Comparison of ENCODE assay signal across 10 cellular contexts in the genomic region with DNA sequence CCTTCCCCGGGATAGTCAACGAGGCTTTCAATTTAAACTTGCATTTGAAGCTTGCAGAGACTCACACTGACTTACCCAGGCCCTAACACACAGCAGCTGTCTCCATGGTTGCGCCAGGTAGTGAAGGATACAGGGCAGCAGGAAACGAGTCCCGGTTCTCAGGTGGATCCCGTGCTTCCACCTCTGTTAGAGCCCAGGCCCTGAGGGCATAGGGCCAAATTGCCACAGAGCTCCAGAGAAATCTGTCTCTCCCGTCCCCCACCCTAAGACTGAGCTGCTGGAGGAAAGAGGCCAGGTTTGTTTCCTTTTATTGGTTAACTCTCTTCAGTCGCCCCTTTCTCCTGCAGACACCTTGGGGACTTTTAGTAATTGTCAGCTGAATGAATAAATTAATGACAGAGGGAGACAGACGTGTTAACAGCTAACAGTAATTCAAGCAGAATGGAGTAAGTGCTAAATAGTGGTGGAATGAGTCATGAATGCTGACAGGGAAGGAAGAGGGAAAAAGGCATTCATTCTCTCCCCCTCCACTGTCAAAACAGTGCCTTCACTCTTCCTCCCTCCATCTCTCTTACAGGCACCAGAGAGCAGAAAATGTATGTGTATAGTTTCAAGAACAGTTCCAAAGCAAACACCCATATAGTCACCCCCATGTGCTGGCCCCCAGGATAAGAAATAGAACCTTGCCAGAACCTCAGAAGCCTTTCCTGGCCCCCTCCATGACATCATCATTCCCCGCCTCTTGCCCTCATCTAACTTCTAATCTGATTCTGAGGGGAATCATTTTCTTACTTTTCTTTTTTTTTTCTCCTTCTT. TPM values are rescaled to one million over a fixed set of nuclear protein-coding genes. Genes with fewer than 3 reads are reported as not detected.
DNase-seq lines count a peak whose midpoint lies in the region; ATAC-seq, FAIRE-seq and TF ChIP-seq lines count a peak whose summit lies in the region.
"Had no signal": no experiment of that assay in that cellular context is flagged by ENCODE, and none has a peak within 500 bp of the region (broad histone marks: within the 10 kb centered on the region; RNA-seq: fewer than 3 reads in every experiment).

No MANE protein-coding gene starts in this region.

- H3K4me3 ChIP-seq in HUES6 (ENCODE audit: low read depth, low read length) (peak overlapping the region; percentile 2; the same call in 1 of the 2 replicates), bronchial epithelial cell (ENCODE audit: low read depth, low read length) (no peak overlapping the region), mesenchymal stem cell (ENCODE audit: insufficient read depth in 1 of 2, low read depth in 1 of 2, low read length in 2 of 2) (no peak overlapping the region)
- no peak overlapping the region for H3K4me3 ChIP-seq in CD8-positive, alpha-beta T cell (ENCODE audit: low read depth, low read length)

- H3K4me1 Mint-ChIP-seq in CD8-positive, alpha-beta T cell (ENCODE audit: low read depth), result no peaks in the 10 kb centered on the region
- H3K4me1 Mint-ChIP-seq: activated naive CD8-positive, alpha-beta T cell treated with anti-CD3 and anti-CD28 coated beads, Interleukin-2, amount 10 ng/mL, durations not matched to agents 7 days and 5 days had no signal

- H3K4me2 ChIP-seq in mesenchymal stem cell (ENCODE audit: low read length, poor library complexity, severe bottlenecking), result peak overlapping the region; percentile 59

- ATAC-seq in GM19023 (IDR thresholded peaks at IDR 0.05; ENCODE audit: unreplicated experiment) (no peak), HG02973 (IDR thresholded peaks at IDR 0.05; ENCODE audit: unreplicated experiment) (no peak)
- no peak for ATAC-seq in CD8-positive, alpha-beta T cell

- CTCF ChIA-PET in CD8-positive, alpha-beta T cell (lab: Charles Lee), result no interaction called here

- H3K27me3 ChIP-seq in HUES6 (ENCODE audit: control insufficient read depth, insufficient read depth, low read length) (no peaks in the 10 kb centered on the region), bronchial epithelial cell (ENCODE audit: control insufficient read depth, insufficient read depth, low read length) (no peaks in the 10 kb centered on the region), mesenchymal stem cell (ENCODE audit: control insufficient read depth in 1 of 2, insufficient read depth in 1 of 2, low read length in 2 of 2) (no peaks in the 10 kb centered on the region)
- no peaks in the 10 kb centered on the region for H3K27me3 ChIP-seq in CD8-positive, alpha-beta T cell (ENCODE audit: insufficient read depth, low read length)

- no peak overlapping the region for H4K91ac ChIP-seq in mesenchymal stem cell (ENCODE audit: low read length)

- H3K9me3 ChIP-seq in HUES6 (ENCODE audit: control insufficient read depth, insufficient read depth, low read depth, low read length) (no peaks in the 10 kb centered on the region), mesenchymal stem cell (ENCODE audit: control insufficient read depth, low read length) (no peaks in the 10 kb centered on the region)
- H3K9me3 ChIP-seq in CD8-positive, alpha-beta T cell (ENCODE audit: low read length), result no peaks in the 10 kb centered on the region

- peak overlapping the region; percentile 32 to 46 for H3K4ac ChIP-seq in mesenchymal stem cell (ENCODE audit: low read depth in 1 of 2, low read length in 2 of 2)

- H2BK12ac ChIP-seq in mesenchymal stem cell (ENCODE audit: low read length in 2 of 2), result peak overlapping the region; percentile 43 to 91

- H3K9ac ChIP-seq in HUES6 (ENCODE audit: low read length), result peak overlapping the region; percentile 71
- peak overlapping the region; percentile 44 for H3K9ac ChIP-seq in mesenchymal stem cell (ENCODE audit: low read length)

- no peaks in the 10 kb centered on the region for H3K9me3 Mint-ChIP-seq in CD8-positive, alpha-beta T cell
- H3K9me3 Mint-ChIP-seq: activated naive CD8-positive, alpha-beta T cell treated with anti-CD3 and anti-CD28 coated beads, Interleukin-2, amount 10 ng/mL, durations not matched to agents 7 days and 5 days had no signal

- H3K23ac ChIP-seq in mesenchymal stem cell (ENCODE audit: low read length in 2 of 2), result no peak overlapping the region

- no peaks in the 10 kb centered on the region for H3K36me3 ChIP-seq in HUES6 (ENCODE audit: control insufficient read depth, insufficient read depth, low read length)
- no peaks in the 10 kb centered on the region for H3K36me3 ChIP-seq in bronchial epithelial cell (ENCODE audit: control insufficient read depth, insufficient read depth, low read length)
- H3K36me3 ChIP-seq in mesenchymal stem cell (ENCODE audit: control insufficient read depth in 1 of 2, insufficient read depth in 2 of 2, low read depth in 1 of 2, low read length in 2 of 2), result no peaks in the 10 kb centered on the region
- H3K36me3 ChIP-seq in CD8-positive, alpha-beta T cell (ENCODE audit: insufficient read depth, low read length), result no peaks in the 10 kb centered on the region

- peaks cover 29% of the 10 kb centered on the region for H3K4me1 ChIP-seq in HUES6 (ENCODE audit: control insufficient read depth, insufficient read depth, low read length)
- H3K4me1 ChIP-seq in mesenchymal stem cell (ENCODE audit: control insufficient read depth, insufficient read depth, low read depth, low read length), result peaks cover 23% of the 10 kb centered on the region
- H3K4me1 ChIP-seq in CD8-positive, alpha-beta T cell (ENCODE audit: insufficient read depth, low read length), result no peaks in the 10 kb centered on the region

- no peak for TF ChIP-seq CTCF in bronchial epithelial cell (IDR thresholded peaks at IDR 0.05; ENCODE audit: insufficient read depth, low read length, severe bottlenecking)
- no peak for TF ChIP-seq CTCF in CD8-positive, alpha-beta T cell (IDR thresholded peaks at IDR 0.05)

- no peak for FAIRE-seq in bronchial epithelial cell (lab: Jason Lieb, UNC)
- FAIRE-seq: GM12892 had no signal

- H3K36me3 Mint-ChIP-seq in CD8-positive, alpha-beta T cell, result no peaks in the 10 kb centered on the region
- H3K36me3 Mint-ChIP-seq: activated naive CD8-positive, alpha-beta T cell treated with anti-CD3 and anti-CD28 coated beads, Interleukin-2, amount 10 ng/mL, durations not matched to agents 7 days and 5 days had no signal

- H3K27ac ChIP-seq in HUES6 (ENCODE audit: low read depth, low read length), result peak overlapping the region; percentile 65; the same call in 1 of the 2 replicates
- peak overlapping the region; percentile 92 for H3K27ac ChIP-seq in mesenchymal stem cell (ENCODE audit: low read length, poor library complexity, severe bottlenecking)
- H3K27ac ChIP-seq in CD8-positive, alpha-beta T cell (ENCODE audit: low read depth, low read length), result no peak overlapping the region

- H2BK120ac ChIP-seq in mesenchymal stem cell (ENCODE audit: low read depth, low read length), result no peak overlapping the region

- no peak overlapping the region for H3K14ac ChIP-seq in mesenchymal stem cell (ENCODE audit: low read length in 2 of 2)

- no peaks in the 10 kb centered on the region for H3K79me1 ChIP-seq in mesenchymal stem cell (replicated peaks; ENCODE audit: low read length, poor library complexity, severe bottlenecking)

- H2AFZ ChIP-seq in mesenchymal stem cell (ENCODE audit: low read depth, low read length), result no peak overlapping the region

- DNase-seq in Ammon's horn (ENCODE audit: low spot score) (peak; percentile 50), bronchial epithelial cell (ENCODE audit: low read depth) (peak; percentile 91), mesenchymal stem cell (peak; percentile 91), NCI-H187 (lab: John Stamatoyannopoulos, UW) (no peak)
- no peak for DNase-seq in CD8-positive, alpha-beta T cell
- DNase-seq: activated naive CD8-positive, alpha-beta T cell treated with anti-CD3 and anti-CD28 coated beads, Interleukin-2, amount 10 ng/mL, durations not matched to agents 7 days and 5 days had no signal

- H4K8ac ChIP-seq in mesenchymal stem cell (ENCODE audit: low read length), result no peak overlapping the region

- intact Hi-C loops in CD8-positive, alpha-beta T cell (cut with DNase I, micrococcal nuclease), result no loop called here

- H3K27me3 Mint-ChIP-seq in CD8-positive, alpha-beta T cell (ENCODE audit: low read depth), result peaks cover 16% of the 10 kb centered on the region

- H3K27ac Mint-ChIP-seq in CD8-positive, alpha-beta T cell, result no peak overlapping the region
- H3K27ac Mint-ChIP-seq: activated naive CD8-positive, alpha-beta T cell treated with anti-CD3 and anti-CD28 coated beads, Interleukin-2, amount 10 ng/mL, durations not matched to agents 7 days and 5 days had no signal

- 30% methylated on average over 9 of the region's 10 CpGs for WGBS in mesenchymal stem cell

- peak overlapping the region; percentile 55 for H2AK5ac ChIP-seq in mesenchymal stem cell (ENCODE audit: low read length, severe bottlenecking)

- H3K18ac ChIP-seq in mesenchymal stem cell (ENCODE audit: low read depth in 1 of 2, low read length in 2 of 2), result peak overlapping the region; percentile 67 to 69

- POLR2A ChIA-PET in CD8-positive, alpha-beta T cell (lab: Charles Lee), result no interaction called here

- H2BK5ac ChIP-seq in mesenchymal stem cell (ENCODE audit: low read depth, low read length, poor library complexity, severe bottlenecking), result peak overlapping the region; percentile 61

- H3K4me3 Mint-ChIP-seq in CD8-positive, alpha-beta T cell, result no peak overlapping the region
- H3K4me3 Mint-ChIP-seq: activated naive CD8-positive, alpha-beta T cell treated with anti-CD3 and anti-CD28 coated beads, Interleukin-2, amount 10 ng/mL, durations not matched to agents 7 days and 5 days had no signal

- H2BK15ac ChIP-seq in mesenchymal stem cell (ENCODE audit: low read depth, poor library complexity, severe bottlenecking), result no peak overlapping the region

RNA-seq across cellular contexts. Expression of gene DLG5, which starts 16.7 kb away (rescaled TPM):
- total RNA-seq in bronchial epithelial cell, result 38.0 and 45.3 TPM in 2 replicates
- polyA plus RNA-seq in mesenchymal stem cell (2013, experiment 1 of 2), result 35.0 TPM
- 33.7 TPM for polyA plus RNA-seq in mesenchymal stem cell (2013, experiment 2 of 2)
- 1 to 10 TPM; 5.5 to 6.3 TPM for total RNA-seq in CD8-positive, alpha-beta T cell

Comparison
In these comparisons a context has a peak if more than half of its experiments do, and no peak if none do; other contexts are left out.
1. DNase-seq: peak in Ammon's horn (single experiment), bronchial epithelial cell (single experiment) and mesenchymal stem cell (single experiment); none in CD8-positive, alpha-beta T cell (0 of 7) and NCI-H187 (0 of 2).